In genomic region chr11:120562806-120563425, GRCh38 we compare ENCODE assay signal across 17 cellular contexts. TPM values are rescaled to one million over a fixed set of nuclear protein-coding genes. Genes with fewer than 3 reads are reported as not detected.
DNase-seq lines count a peak whose midpoint lies in the region; ATAC-seq and TF ChIP-seq lines count a peak whose summit lies in the region.
"Had no signal": no experiment of that assay in that cellular context is flagged by ENCODE, and none has a peak within 500 bp of the region (broad histone marks: within the 10 kb centered on the region; RNA-seq: fewer than 3 reads in every experiment).

No MANE protein-coding gene starts in this region.

- DNase-seq in GM23338 (ENCODE audit: low spot score) (no peak), right cardiac atrium (peak; percentile 40 to 73 (median 72)), pons (ENCODE audit: low spot score) (peak; percentile 42), activated gamma-delta T cell (lab: John Stamatoyannopoulos, UW) (no peak), NOMO-1 treated with dmso at 0.1 percent for 144 hours (lab: John Stamatoyannopoulos, UW; ENCODE audit: unreplicated experiment) (no peak)
- no peak for DNase-seq in activated CD4-positive, CD25-positive, alpha-beta regulatory T cell (lab: John Stamatoyannopoulos, UW)
- no peak for DNase-seq in activated CD8-positive, alpha-beta memory T cell treated with anti-CD3 and anti-CD28 coated beads, Interleukin-2, amount 50 U/mL, for 48 hours
- DNase-seq: activated CD4-positive, alpha-beta T cell treated with anti-CD3 and anti-CD28 coated beads for 48 hours; cerebellar nuclear complex; DMS153; NCI-H2081; NCI-H82; right lobe of liver; stimulated activated naive CD4-positive, alpha-beta T cell had no signal

- 59% methylated on average over 9 of the region's 9 CpGs for WGBS in right cardiac atrium

- H2AFZ ChIP-seq in GM23338 = peak overlapping the region; percentile 96; the same call in 1 of the 2 replicates

- H3K27me3 ChIP-seq in GM23338 (ENCODE audit: insufficient read depth) (peaks cover 44% of the 10 kb centered on the region), right cardiac atrium (ENCODE audit: control insufficient read depth, insufficient read depth) (no peaks in the 10 kb centered on the region)

- no peaks in the 10 kb centered on the region for H4K20me1 ChIP-seq in GM23338 (replicated peaks; ENCODE audit: insufficient read depth)
- H4K20me1 ChIP-seq: BLaER1 had no signal

- no peak overlapping the region for H3K27ac Mint-ChIP-seq in GM23338
- H3K27ac Mint-ChIP-seq in brain = peak overlapping the region; percentile 54 to 97 (median 93)
- H3K27ac Mint-ChIP-seq: nephron progenitor cell had no signal

- peaks cover 30% of the 10 kb centered on the region for H3K27me3 Mint-ChIP-seq in GM23338 (ENCODE audit: insufficient read depth, low read depth, poor library complexity)
- H3K27me3 Mint-ChIP-seq in brain = no peaks in the 10 kb centered on the region

- H3K4me3 ChIP-seq in GM23338 (peak overlapping the region; percentile 81; the same call in 1 of the 2 replicates), right cardiac atrium (ENCODE audit: low read length) (no peak overlapping the region)
- H3K4me3 ChIP-seq: BLaER1, right lobe of liver had no signal

- H3K4me1 Mint-ChIP-seq in GM23338 (peaks cover 32% of the 10 kb centered on the region), brain (peaks cover 58% of the 10 kb centered on the region)

- no peaks in the 10 kb centered on the region for H3K36me3 ChIP-seq in GM23338 (ENCODE audit: insufficient read depth)
- H3K36me3 ChIP-seq: BLaER1, right lobe of liver had no signal

- H3K4me2 ChIP-seq in GM23338 = peak overlapping the region; percentile 96

- peaks cover 12% of the 10 kb centered on the region; the same call in 1 of the 2 replicates for H3F3A ChIP-seq in GM23338 (replicated peaks; ENCODE audit: low read depth)

- H3K4me3 Mint-ChIP-seq in GM23338 (peak overlapping the region; percentile 74; the same call in 1 of the 3 replicates), brain (peak overlapping the region; percentile 32 to 70 (median 42))

- TF ChIP-seq CTCF in GM23338 (conservative IDR thresholded peaks at IDR 0.05; ENCODE audit: low read depth in 2 of 2) = no peak
- TF ChIP-seq CTCF in brain (conservative IDR thresholded peaks at IDR 0.05) = no peak

- ATAC-seq in GM23338 = no peak
- peak; percentile 67 to 76 for ATAC-seq in right cardiac atrium
- ATAC-seq: right lobe of liver had no signal

- H3K9me3 Mint-ChIP-seq in GM23338 (no peaks in the 10 kb centered on the region), brain (no peaks in the 10 kb centered on the region)
- H3K9me3 Mint-ChIP-seq: nephron progenitor cell had no signal

- H3K27ac ChIP-seq in GM23338 (ENCODE audit: low read depth) (no peak overlapping the region), right cardiac atrium (ENCODE audit: low read length) (no peak overlapping the region)
- H3K27ac ChIP-seq: BLaER1, right lobe of liver had no signal

- H3K9me2 ChIP-seq in GM23338 (ENCODE audit: insufficient read depth) = no peaks in the 10 kb centered on the region

- H3K9me3 ChIP-seq in right cardiac atrium (ENCODE audit: control insufficient read depth, low read length) = no peaks in the 10 kb centered on the region
- H3K9me3 ChIP-seq: BLaER1, right lobe of liver had no signal

- intact Hi-C loops in right cardiac atrium (cut with DNase I) = loop anchor here in 1 of 4 donors (10.0 kb wide), 1 partner anchor 48 kb away; the partner anchor contains the start of gene GRIK4

- H3K36me3 Mint-ChIP-seq in GM23338 (ENCODE audit: low read depth) (no peaks in the 10 kb centered on the region), brain (no peaks in the 10 kb centered on the region)

- H3K4me1 ChIP-seq in GM23338 (ENCODE audit: insufficient read depth) (peaks cover 24% of the 10 kb centered on the region), right cardiac atrium (ENCODE audit: control insufficient read depth, insufficient read depth, low read length) (peaks cover 2% of the 10 kb centered on the region)

- no peaks in the 10 kb centered on the region for H3K79me2 ChIP-seq in GM23338 (replicated peaks; ENCODE audit: insufficient read depth)

TF ChIP-seq in GM23338, 12 proteins besides CTCF, POLR2A, EP300 and RAD21 (continues in another document):
- TF ChIP-seq, protein P1, sequence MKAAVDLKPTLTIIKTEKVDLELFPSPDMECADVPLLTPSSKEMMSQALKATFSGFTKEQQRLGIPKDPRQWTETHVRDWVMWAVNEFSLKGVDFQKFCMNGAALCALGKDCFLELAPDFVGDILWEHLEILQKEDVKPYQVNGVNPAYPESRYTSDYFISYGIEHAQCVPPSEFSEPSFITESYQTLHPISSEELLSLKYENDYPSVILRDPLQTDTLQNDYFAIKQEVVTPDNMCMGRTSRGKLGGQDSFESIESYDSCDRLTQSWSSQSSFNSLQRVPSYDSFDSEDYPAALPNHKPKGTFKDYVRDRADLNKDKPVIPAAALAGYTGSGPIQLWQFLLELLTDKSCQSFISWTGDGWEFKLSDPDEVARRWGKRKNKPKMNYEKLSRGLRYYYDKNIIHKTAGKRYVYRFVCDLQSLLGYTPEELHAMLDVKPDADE (IDR thresholded peaks at IDR 0.05) = no peak
- TF ChIP-seq POLR2AphosphoS5 (IDR thresholded peaks at IDR 0.05; ENCODE audit: low read depth) (no peak), ZNF331 (CRISPR knock-in tag; IDR thresholded peaks at IDR 0.05; ENCODE audit: low read depth) (no peak), JUNB (IDR thresholded peaks at IDR 0.05; ENCODE audit: unreplicated experiment) (no peak), EZH2 (IDR thresholded peaks at IDR 0.05; ENCODE audit: low read depth, unreplicated experiment) (no peak), REST (IDR thresholded peaks at IDR 0.05; ENCODE audit: unreplicated experiment) (no peak), STAT1 (IDR thresholded peaks at IDR 0.05; ENCODE audit: unreplicated experiment) (no peak), CREB1 (CRISPR knock-in tag; IDR thresholded peaks at IDR 0.05; ENCODE audit: low read depth) (no peak), ZNF114 (CRISPR knock-in tag; IDR thresholded peaks at IDR 0.05) (no peak)

RNA-seq across cellular contexts. Expression of gene GRIK4, which starts 51.4 kb away (rescaled TPM):
- total RNA-seq in GM23338 (2014; rRNA removed; shearing (Covaris generic)) = 1.4 and 2.2 TPM in 2 replicates
- polyA plus RNA-seq in GM23338 (2016; fragmentation: Nextera tagmentation; extraction: Ambion mirVana) (0.63 and 1.1 TPM in 2 replicates), brain (ENCODE audit: insufficient read depth, low read depth, low replicate concordance) (2.4 TPM), right cardiac atrium (0.32 TPM)
- 1 to 10 TPM in 2 of 4 donors, under 1 TPM in 1, not detected in 1; 0.59 to 3.4 (median 1.0) TPM for total RNA-seq in right cardiac atrium

Comparison
In these comparisons a context has a peak if more than half of its experiments do, and no peak if none do; other contexts are left out.
1. DNase-seq: peak in right cardiac atrium (3 of 3) and pons (single experiment); none in GM23338 (single experiment), activated gamma-delta T cell (single experiment), activated CD4-positive, CD25-positive, alpha-beta regulatory T cell (0 of 4), NOMO-1 treated with dmso at 0.1 percent for 144 hours (single experiment) and activated CD8-positive, alpha-beta memory T cell treated with anti-CD3 and anti-CD28 coated beads, Interleukin-2, amount 50 U/mL, for 48 hours (single experiment).